7 cellular contexts compared by ENCODE assay signal in the genomic region with DNA sequence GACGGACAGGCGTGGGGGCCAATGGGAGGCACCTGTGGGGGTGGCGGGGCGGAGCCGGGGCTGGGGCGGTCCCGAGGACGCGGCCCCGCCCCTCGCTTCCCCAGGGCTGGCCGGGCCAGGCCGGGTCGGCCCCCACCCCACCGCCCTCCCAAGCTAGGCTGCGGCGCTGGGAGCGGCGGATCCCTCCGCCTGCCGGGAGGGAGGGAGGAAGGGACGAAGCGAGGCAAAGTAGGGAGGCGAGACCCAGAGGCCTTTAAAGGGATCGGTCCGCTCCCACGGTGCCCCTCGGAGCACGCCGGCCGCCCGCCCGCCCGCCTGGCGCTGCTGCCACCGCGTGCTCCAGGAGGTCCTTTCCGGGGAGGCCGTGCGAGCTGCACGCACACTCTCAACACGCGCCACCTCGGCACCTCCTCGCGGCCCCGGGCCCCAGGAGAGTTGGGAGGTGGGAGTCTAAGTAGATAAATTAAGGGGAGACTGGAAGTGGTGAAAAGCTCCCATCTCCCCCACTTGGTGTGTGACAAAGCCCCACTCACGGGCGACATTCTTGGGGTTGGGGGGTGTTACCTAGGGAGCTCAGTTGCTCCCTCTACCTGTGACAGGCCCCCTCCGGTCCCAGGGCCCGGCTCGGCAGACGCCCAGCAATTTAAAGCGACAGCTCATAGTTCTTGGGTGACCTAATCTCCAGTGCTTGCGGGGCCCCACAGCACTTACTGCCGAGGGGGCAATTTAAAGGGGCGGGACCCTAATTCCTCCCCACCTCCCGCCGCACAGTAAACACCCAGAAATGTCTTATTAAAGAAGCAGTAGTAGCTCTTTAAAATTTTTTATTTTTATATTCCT. TPM values are rescaled to one million over a fixed set of nuclear protein-coding genes. Genes with fewer than 3 reads are reported as not detected.
A peak's percentile ranks its signal among the peaks of the same experiment; 100 is the strongest.
DNase-seq lines count a peak whose midpoint lies in the region; ATAC-seq and TF ChIP-seq lines count a peak whose summit lies in the region.

No MANE protein-coding gene starts in this region.

- no peaks in the 10 kb centered on the region for H3K36me3 ChIP-seq in hepatocyte (replicated peaks; ENCODE audit: insufficient read depth, low read depth)

- in situ Hi-C loops in astrocyte of the cerebellum (cut with HindIII; ENCODE audit: low sequenced_read_pairs): no loop called here

- peak; percentile 94 for DNase-seq in NCI-H2029 (lab: John Stamatoyannopoulos, UW)
- DNase-seq in T-helper 9 cell: peak; percentile 98
- DNase-seq in astrocyte of the cerebellum (ENCODE audit: low read depth): peak; percentile 89
- DNase-seq in hepatocyte (ENCODE audit: low spot score): peak; percentile 99
- DNase-seq in retinal pigment epithelial cell (ENCODE audit: low read depth): peak; percentile 84

- TF ChIP-seq CTCF in astrocyte of the cerebellum (IDR thresholded peaks at IDR 0.05; ENCODE audit: low read depth, low read length, missing control alignments) (peak; percentile 52), hepatocyte (IDR thresholded peaks at IDR 0.05; ENCODE audit: poor library complexity) (peak; percentile 46), retinal pigment epithelial cell (conservative IDR thresholded peaks at IDR 0.05; ENCODE audit: low read depth, low read length) (peak; percentile 55)

- peak overlapping the region; percentile 27 for H2AFZ ChIP-seq in hepatocyte

- peaks cover 44% of the 10 kb centered on the region for H3K79me2 ChIP-seq in hepatocyte

- H3K4me3 ChIP-seq in astrocyte of the cerebellum (ENCODE audit: low read depth, low read length) (peak overlapping the region; percentile 61), hepatocyte (peak overlapping the region; percentile 33), retinal pigment epithelial cell (ENCODE audit: low read length) (peak overlapping the region; percentile 98)

- ATAC-seq in GM18505 (IDR thresholded peaks at IDR 0.05; ENCODE audit: unreplicated experiment) (peak; percentile 44), HG02981 (IDR thresholded peaks at IDR 0.05; ENCODE audit: unreplicated experiment) (peak; percentile 42)

- H3K4me1 ChIP-seq in hepatocyte (ENCODE audit: insufficient read depth): peaks cover 60% of the 10 kb centered on the region

- TF ChIP-seq POLR2A in GM18505 (IDR thresholded peaks at IDR 0.05; ENCODE audit: borderline replicate concordance, extremely low read depth, insufficient read depth, insufficient read length): peak; percentile 51

- peak overlapping the region; percentile 100 for H3K27ac ChIP-seq in hepatocyte

- WGBS in hepatocyte (ENCODE audit: low lambda C conversion rate, missing lambda C conversion rate): 2% methylated on average over 35 of the region's 59 CpGs

- no peaks in the 10 kb centered on the region for H3K27me3 ChIP-seq in hepatocyte

- H3K9me3 ChIP-seq in hepatocyte (ENCODE audit: low read depth): no peaks in the 10 kb centered on the region

- no peaks in the 10 kb centered on the region for H3K9me2 ChIP-seq in hepatocyte (replicated peaks; ENCODE audit: insufficient read depth)

- H4K20me1 ChIP-seq in hepatocyte (ENCODE audit: insufficient read depth, poor library complexity, severe bottlenecking): peaks cover 40% of the 10 kb centered on the region

- peak overlapping the region; percentile 85 for H3K4me2 ChIP-seq in hepatocyte

RNA-seq across cellular contexts. Expression of gene MEF2D, which starts 0.5 kb away (rescaled TPM):
- total RNA-seq in hepatocyte: 9.6 and 20.1 TPM in 2 replicates
- polyA plus RNA-seq in hepatocyte: 25.1 and 30.8 TPM in 2 replicates

Comparison
In these comparisons a context has a peak if more than half of its experiments do, and no peak if none do; other contexts are left out.
1. Peak in every context shown above with its lines: DNase-seq, ATAC-seq, H3K4me3 ChIP-seq and H3K27ac ChIP-seq.
2. H3K4me3 ChIP-seq: peak in every context shown above with its lines; median percentile 98 in retinal pigment epithelial cell; 61 in astrocyte of the cerebellum; 33 in hepatocyte.